In genomic region chr2:202307690-202308089, GRCh38 we compare ENCODE assay signal across 17 cellular contexts. TPM values are rescaled to one million over a fixed set of nuclear protein-coding genes. Genes with fewer than 3 reads are reported as not detected.
DNase-seq lines count a peak whose midpoint lies in the region; ATAC-seq and TF ChIP-seq lines count a peak whose summit lies in the region.
"Had no signal": no experiment of that assay in that cellular context is flagged by ENCODE, and none has a peak within 500 bp of the region (broad histone marks: within the 10 kb centered on the region; RNA-seq: fewer than 3 reads in every experiment).

No MANE protein-coding gene starts in this region.

- H3K27ac Mint-ChIP-seq in activated naive CD8-positive, alpha-beta T cell treated with anti-CD3 and anti-CD28 coated beads for 36 hours = peak overlapping the region; percentile 34
- no peak overlapping the region for H3K27ac Mint-ChIP-seq in activated naive CD8-positive, alpha-beta T cell treated with anti-CD3 and anti-CD28 coated beads, Interleukin-2, amount 50 U/mL, for 24 hours
- H3K27ac Mint-ChIP-seq in neural crest cell (ENCODE audit: unreplicated experiment) = no peak overlapping the region
- H3K27ac Mint-ChIP-seq: activated T-helper 2 cell treated with anti-CD3 and anti-CD28 coated beads, Interferon-gamma antibody, Interleukin-2, Interleukin-4, amounts not matched to agents 10 μg/mL and 5 μg/mL and 100 μg/mL, durations not matched to agents 14 hours and 24 hours and 36 hours had no signal

- intact Hi-C loops in left ventricle myocardium superior (cut with micrococcal nuclease) = no loop called here

- H3K4me1 Mint-ChIP-seq in activated naive CD8-positive, alpha-beta T cell treated with anti-CD3 and anti-CD28 coated beads for 36 hours = peaks cover 6% of the 10 kb centered on the region
- H3K4me1 Mint-ChIP-seq in activated naive CD8-positive, alpha-beta T cell treated with anti-CD3 and anti-CD28 coated beads, Interleukin-2, amount 50 U/mL, for 24 hours = peaks cover under 1% of the 10 kb centered on the region
- H3K4me1 Mint-ChIP-seq in neural crest cell = no peaks in the 10 kb centered on the region

- H3K4me3 Mint-ChIP-seq in activated naive CD8-positive, alpha-beta T cell treated with anti-CD3 and anti-CD28 coated beads for 36 hours = no peak overlapping the region
- no peak overlapping the region for H3K4me3 Mint-ChIP-seq in activated naive CD8-positive, alpha-beta T cell treated with anti-CD3 and anti-CD28 coated beads, Interleukin-2, amount 50 U/mL, for 24 hours
- no peak overlapping the region for H3K4me3 Mint-ChIP-seq in neural crest cell

- H3K27me3 Mint-ChIP-seq in activated naive CD8-positive, alpha-beta T cell treated with anti-CD3 and anti-CD28 coated beads for 36 hours = no peaks in the 10 kb centered on the region
- no peaks in the 10 kb centered on the region for H3K27me3 Mint-ChIP-seq in activated naive CD8-positive, alpha-beta T cell treated with anti-CD3 and anti-CD28 coated beads, Interleukin-2, amount 50 U/mL, for 24 hours
- H3K27me3 Mint-ChIP-seq in neural crest cell (ENCODE audit: low read depth) = no peaks in the 10 kb centered on the region

- DNase-seq in activated naive CD8-positive, alpha-beta T cell treated with anti-CD3 and anti-CD28 coated beads for 36 hours = no peak
- no peak for DNase-seq in activated naive CD8-positive, alpha-beta T cell treated with anti-CD3 and anti-CD28 coated beads, Interleukin-2, amount 50 U/mL, for 24 hours
- DNase-seq in dermis blood vessel endothelial cell (peak; percentile 39), neural crest cell (ENCODE audit: low read depth, low spot score) (no peak), RWPE1 (ENCODE audit: low spot score) (no peak), HCEC 1CT (no peak), left ventricle myocardium superior (no peak)
- DNase-seq: ACHN; activated CD4-positive, alpha-beta T cell treated with anti-CD3 and anti-CD28 coated beads for 1 hour; central memory CD4-positive, alpha-beta T cell; DMS153; NCI-H1417; NCI-H526 treated with DMSO at 0.1 percent for 48 hours; nucleus accumbens had no signal

- peak; percentile 31 for TF ChIP-seq CTCF in neural crest cell (conservative IDR thresholded peaks at IDR 0.05)
- no peak for TF ChIP-seq CTCF in RWPE1 (conservative IDR thresholded peaks at IDR 0.05; ENCODE audit: low read depth)

- POLR2A ChIA-PET in RWPE1 (lab: Yijun Ruan, JAX; ENCODE audit: low non-redundant PET) = interaction anchor here (0.6 kb wide), 1 partner anchor 37 kb away, joined by 3 read pairs; no protein-coding TSS in a partner anchor

- no peak for ATAC-seq in activated naive CD8-positive, alpha-beta T cell treated with anti-CD3 and anti-CD28 coated beads, Interleukin-2, amount 50 U/mL, for 24 hours
- ATAC-seq in left ventricle myocardium superior = no peak

- H3K9me3 Mint-ChIP-seq in activated naive CD8-positive, alpha-beta T cell treated with anti-CD3 and anti-CD28 coated beads for 36 hours = no peaks in the 10 kb centered on the region
- no peaks in the 10 kb centered on the region for H3K9me3 Mint-ChIP-seq in activated naive CD8-positive, alpha-beta T cell treated with anti-CD3 and anti-CD28 coated beads, Interleukin-2, amount 50 U/mL, for 24 hours
- H3K9me3 Mint-ChIP-seq in neural crest cell = no peaks in the 10 kb centered on the region
- H3K9me3 Mint-ChIP-seq: activated T-helper 2 cell treated with anti-CD3 and anti-CD28 coated beads, Interferon-gamma antibody, Interleukin-2, Interleukin-4, amounts not matched to agents 10 μg/mL and 5 μg/mL and 100 μg/mL, durations not matched to agents 14 hours and 24 hours and 36 hours had no signal

- CTCF ChIA-PET in RWPE1 (lab: Yijun Ruan, JAX) = interaction anchor here (0.6 to 1.0 kb wide), 3 partner anchors 60 to 222 kb away, joined by 5 to 6 read pairs (median 6); no protein-coding TSS in a partner anchor

- H3K27ac ChIP-seq in RWPE1 = no peak overlapping the region
- H3K27ac ChIP-seq: C4-2B had no signal

- H3K36me3 Mint-ChIP-seq in activated naive CD8-positive, alpha-beta T cell treated with anti-CD3 and anti-CD28 coated beads for 36 hours = peaks cover 49% of the 10 kb centered on the region
- H3K36me3 Mint-ChIP-seq in activated naive CD8-positive, alpha-beta T cell treated with anti-CD3 and anti-CD28 coated beads, Interleukin-2, amount 50 U/mL, for 24 hours (ENCODE audit: low read depth) = peaks cover 55% of the 10 kb centered on the region
- peaks cover 13% of the 10 kb centered on the region for H3K36me3 Mint-ChIP-seq in neural crest cell (ENCODE audit: low read depth)

TF ChIP-seq in PFSK-1, 5 proteins besides CTCF, POLR2A, EP300 and RAD21:
- TF ChIP-seq REST (IDR thresholded peaks at IDR 0.05; ENCODE audit: insufficient read depth in 1 of 2, low read depth in 2 of 2, low read length in 2 of 2) = no peak
- no peak for TF ChIP-seq SIN3A (IDR thresholded peaks at IDR 0.05; ENCODE audit: borderline replicate concordance, insufficient read depth, low read length)
- TF ChIP-seq POLR2AphosphoS5 (IDR thresholded peaks at IDR 0.05; ENCODE audit: low read depth, low read length) = peak; percentile 54
- TF ChIP-seq TAF1 (IDR thresholded peaks at IDR 0.05; ENCODE audit: borderline replicate concordance, insufficient read depth, low read length) = no peak

RNA-seq across cellular contexts. Expression of gene NOP58, which starts 42.1 kb away (rescaled TPM):
- 100 to 1,000 TPM; 226 to 234 TPM for total RNA-seq in activated naive CD8-positive, alpha-beta T cell treated with anti-CD3 and anti-CD28 coated beads for 36 hours
- 64.6 TPM for polyA plus RNA-seq in PFSK-1 (2012; ENCODE audit: insufficient read length, low read depth)
- total RNA-seq in dermis blood vessel endothelial cell = 55.1 and 61.6 TPM in 2 replicates
- total RNA-seq in neural crest cell = 103 and 110 TPM in 2 replicates
- 22.5 TPM for total RNA-seq in left ventricle myocardium superior
